9 cellular contexts compared by ENCODE assay signal in the genomic region with DNA sequence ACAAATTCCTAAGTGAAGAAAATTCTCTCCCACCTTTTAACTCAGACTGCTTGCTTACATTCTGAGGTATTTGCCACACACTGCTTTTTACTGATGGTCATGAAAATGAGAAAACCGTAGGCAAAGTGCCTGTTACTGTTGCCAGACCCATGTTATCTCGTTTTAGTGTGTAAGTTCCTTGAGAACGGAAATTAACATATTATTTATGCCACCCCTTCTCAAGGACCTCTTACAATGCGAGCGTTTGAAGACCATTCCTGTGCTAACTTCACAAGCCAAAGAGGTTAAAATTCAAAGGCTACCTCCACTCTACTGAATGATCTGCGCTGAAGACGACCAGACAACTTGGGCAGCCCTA. TPM values are rescaled to one million over a fixed set of nuclear protein-coding genes. Genes with fewer than 3 reads are reported as not detected.
DNase-seq lines count a peak whose midpoint lies in the region; ATAC-seq, FAIRE-seq and TF ChIP-seq lines count a peak whose summit lies in the region.
"Had no signal": no experiment of that assay in that cellular context is flagged by ENCODE, and none has a peak within 500 bp of the region (broad histone marks: within the 10 kb centered on the region; RNA-seq: fewer than 3 reads in every experiment).

No MANE protein-coding gene starts in this region.

- intact Hi-C loops in activated T-helper 2 cell treated with anti-CD3 and anti-CD28 coated beads, Interferon-gamma antibody, Interleukin-2, Interleukin-4, amounts not matched to agents 10 μg/mL and 5 μg/mL and 100 μg/mL, durations not matched to agents 14 hours and 24 hours and 36 hours (cut with micrococcal nuclease): loop anchor here (1.0 kb wide), 1 partner anchor 213 kb away; no protein-coding TSS in a partner anchor
- intact Hi-C loops in kidney (cut with DNase I): loop anchor here (10.0 kb wide), 1 partner anchor 205 kb away; no protein-coding TSS in a partner anchor

- H3K27ac Mint-ChIP-seq in T-helper 1 cell treated with Interleukin-12 subunit alpha and Interleukin-12 subunit beta and Interleukin-4 antibody, amounts not matched to agents 30 μg/mL and 1 μg/mL, for 36 hours: peak overlapping the region; percentile 95
- peak overlapping the region; percentile 98 for H3K27ac Mint-ChIP-seq in activated T-helper 2 cell treated with anti-CD3 and anti-CD28 coated beads, Interferon-gamma antibody, Interleukin-2, Interleukin-4, amounts not matched to agents 10 μg/mL and 5 μg/mL and 100 μg/mL, durations not matched to agents 14 hours and 24 hours and 36 hours

- peak overlapping the region; percentile 91 to 97 for H3K4me3 ChIP-seq in kidney (ENCODE audit: low read length in 2 of 2)

- no peak for DNase-seq in T-helper 1 cell
- no peak for DNase-seq in activated T-helper 2 cell treated with anti-CD3 and anti-CD28 coated beads, Interferon-gamma antibody, Interleukin-2, Interleukin-4, amounts not matched to agents 10 μg/mL and 5 μg/mL and 100 μg/mL, durations not matched to agents 14 hours and 24 hours and 36 hours (ENCODE audit: low spot score)
- no peak for DNase-seq in kidney
- DNase-seq: NCI-H226 had no signal

- peak overlapping the region in 1 of 2 donors; percentile 94 for H3K27ac ChIP-seq in kidney (ENCODE audit: low read depth in 2 of 2, low read length in 2 of 2)
- H3K27ac ChIP-seq in temporal lobe (ENCODE audit: low read depth, low read length): peak overlapping the region; percentile 90

- no peak for TF ChIP-seq CTCF in kidney (IDR thresholded peaks at IDR 0.05; ENCODE audit: borderline replicate concordance, extremely low read depth, insufficient read depth)

- H3K4me1 Mint-ChIP-seq in T-helper 1 cell treated with Interleukin-12 subunit alpha and Interleukin-12 subunit beta and Interleukin-4 antibody, amounts not matched to agents 30 μg/mL and 1 μg/mL, for 36 hours (ENCODE audit: low read depth): peaks cover 34% of the 10 kb centered on the region
- H3K4me1 Mint-ChIP-seq in activated T-helper 2 cell treated with anti-CD3 and anti-CD28 coated beads, Interferon-gamma antibody, Interleukin-2, Interleukin-4, amounts not matched to agents 10 μg/mL and 5 μg/mL and 100 μg/mL, durations not matched to agents 14 hours and 24 hours and 36 hours (ENCODE audit: low read depth): peaks cover 40% of the 10 kb centered on the region

- H3K4me1 ChIP-seq in kidney (ENCODE audit: control insufficient read depth in 1 of 2, insufficient read depth in 1 of 2, low read depth in 1 of 2, low read length in 2 of 2): peaks cover 0 to 4% of the 10 kb centered on the region in 2 donors

- no peaks in the 10 kb centered on the region for H3K9me3 ChIP-seq in kidney (ENCODE audit: control insufficient read depth in 1 of 2, low read length in 2 of 2)

- no peaks in the 10 kb centered on the region for H3K27me3 Mint-ChIP-seq in T-helper 1 cell treated with Interleukin-12 subunit alpha and Interleukin-12 subunit beta and Interleukin-4 antibody, amounts not matched to agents 30 μg/mL and 1 μg/mL, for 36 hours (ENCODE audit: low read depth)
- no peaks in the 10 kb centered on the region for H3K27me3 Mint-ChIP-seq in activated T-helper 2 cell treated with anti-CD3 and anti-CD28 coated beads, Interferon-gamma antibody, Interleukin-2, Interleukin-4, amounts not matched to agents 10 μg/mL and 5 μg/mL and 100 μg/mL, durations not matched to agents 14 hours and 24 hours and 36 hours (ENCODE audit: low read depth)

- no peaks in the 10 kb centered on the region for H3K36me3 ChIP-seq in kidney (ENCODE audit: control insufficient read depth in 1 of 2, insufficient read depth in 2 of 2, low read length in 2 of 2)

- H3K4me3 Mint-ChIP-seq in T-helper 1 cell treated with Interleukin-12 subunit alpha and Interleukin-12 subunit beta and Interleukin-4 antibody, amounts not matched to agents 30 μg/mL and 1 μg/mL, for 36 hours: peak overlapping the region; percentile 96
- peak overlapping the region; percentile 97 for H3K4me3 Mint-ChIP-seq in activated T-helper 2 cell treated with anti-CD3 and anti-CD28 coated beads, Interferon-gamma antibody, Interleukin-2, Interleukin-4, amounts not matched to agents 10 μg/mL and 5 μg/mL and 100 μg/mL, durations not matched to agents 14 hours and 24 hours and 36 hours (ENCODE audit: low read depth)

- H3K9ac ChIP-seq in kidney (ENCODE audit: low read length in 2 of 2): peak overlapping the region; percentile 93 to 95

- H3K9me3 Mint-ChIP-seq in T-helper 1 cell treated with Interleukin-12 subunit alpha and Interleukin-12 subunit beta and Interleukin-4 antibody, amounts not matched to agents 30 μg/mL and 1 μg/mL, for 36 hours: no peaks in the 10 kb centered on the region
- H3K9me3 Mint-ChIP-seq in activated T-helper 2 cell treated with anti-CD3 and anti-CD28 coated beads, Interferon-gamma antibody, Interleukin-2, Interleukin-4, amounts not matched to agents 10 μg/mL and 5 μg/mL and 100 μg/mL, durations not matched to agents 14 hours and 24 hours and 36 hours: no peaks in the 10 kb centered on the region

- no peak for ATAC-seq in HG03460 (IDR thresholded peaks at IDR 0.05; ENCODE audit: unreplicated experiment)
- no peak for ATAC-seq in HG03469 (IDR thresholded peaks at IDR 0.05; ENCODE audit: unreplicated experiment)
- no peak for ATAC-seq in HG02588 (IDR thresholded peaks at IDR 0.05; ENCODE audit: unreplicated experiment)

- H3K36me3 Mint-ChIP-seq in T-helper 1 cell treated with Interleukin-12 subunit alpha and Interleukin-12 subunit beta and Interleukin-4 antibody, amounts not matched to agents 30 μg/mL and 1 μg/mL, for 36 hours (ENCODE audit: low read depth): peaks cover 3% of the 10 kb centered on the region
- H3K36me3 Mint-ChIP-seq in activated T-helper 2 cell treated with anti-CD3 and anti-CD28 coated beads, Interferon-gamma antibody, Interleukin-2, Interleukin-4, amounts not matched to agents 10 μg/mL and 5 μg/mL and 100 μg/mL, durations not matched to agents 14 hours and 24 hours and 36 hours (ENCODE audit: low read depth): peaks cover 15% of the 10 kb centered on the region

- no peak for FAIRE-seq in kidney (lab: Jason Lieb, UNC)

RNA-seq across cellular contexts. Expression of a gene that starts 0.5 kb away (rescaled TPM):
- total RNA-seq in activated T-helper 2 cell treated with anti-CD3 and anti-CD28 coated beads, Interferon-gamma antibody, Interleukin-2, Interleukin-4, amounts not matched to agents 10 μg/mL and 5 μg/mL and 100 μg/mL, durations not matched to agents 14 hours and 24 hours and 36 hours: 38.4 and 39.0 TPM in 2 replicates
- total RNA-seq in kidney: 24.0 TPM
- polyA plus RNA-seq in kidney (ENCODE audit: insufficient read depth, low read depth, low replicate concordance): 16.3 TPM
- total RNA-seq in temporal lobe: 30.7 TPM

RNA-seq across cellular contexts. Expression of a gene that starts 27.2 kb away (rescaled TPM):
- 60.2 and 60.7 TPM in 2 replicates for total RNA-seq in activated T-helper 2 cell treated with anti-CD3 and anti-CD28 coated beads, Interferon-gamma antibody, Interleukin-2, Interleukin-4, amounts not matched to agents 10 μg/mL and 5 μg/mL and 100 μg/mL, durations not matched to agents 14 hours and 24 hours and 36 hours
- total RNA-seq in kidney (51.0 TPM), temporal lobe (15.7 TPM)
- polyA plus RNA-seq in kidney (ENCODE audit: insufficient read depth, low read depth, low replicate concordance): 77.9 TPM
